9 cellular contexts compared by ENCODE assay signal in genomic region chr21:25708467-25709065, GRCh38. TPM values are rescaled to one million over a fixed set of nuclear protein-coding genes. Genes with fewer than 3 reads are reported as not detected.
DNase-seq lines count a peak whose midpoint lies in the region; TF ChIP-seq lines count a peak whose summit lies in the region.
"Had no signal": no experiment of that assay in that cellular context is flagged by ENCODE, and none has a peak within 500 bp of the region (broad histone marks: within the 10 kb centered on the region; RNA-seq: fewer than 3 reads in every experiment).

No MANE protein-coding gene starts in this region.

- TF ChIP-seq EP300 in Ishikawa (IDR thresholded peaks at IDR 0.05; ENCODE audit: borderline replicate concordance), result no peak

- no peaks in the 10 kb centered on the region for H3K4me1 ChIP-seq in ascending aorta
- H3K4me1 ChIP-seq: BLaER1 treated with 17β-estradiol and CSF1 and Interleukin-3, amounts not matched to agents 10 nM and 100 nM had no signal

- H3K27me3 ChIP-seq in ascending aorta, result no peaks in the 10 kb centered on the region
- H3K27me3 ChIP-seq: BLaER1 treated with 17β-estradiol and CSF1 and Interleukin-3, amounts not matched to agents 10 nM and 100 nM had no signal

- H3K36me3 ChIP-seq in ascending aorta, result no peaks in the 10 kb centered on the region

- peak; percentile 55 to 79 (median 76) for TF ChIP-seq CTCF in ascending aorta (IDR thresholded peaks at IDR 0.05)

- TF ChIP-seq RAD21 in Ishikawa (IDR thresholded peaks at IDR 0.05; ENCODE audit: low read depth), result peak; percentile 58

- H3K4me3 ChIP-seq in ascending aorta, result no peak overlapping the region
- H3K4me3 ChIP-seq: BLaER1 treated with 17β-estradiol and CSF1 and Interleukin-3, amounts not matched to agents 10 nM and 100 nM had no signal

- no peak overlapping the region for H3K27ac ChIP-seq in ascending aorta
- H3K27ac ChIP-seq: BLaER1 treated with 17β-estradiol and CSF1 and Interleukin-3, amounts not matched to agents 10 nM and 100 nM had no signal

- intact Hi-C loops in ascending aorta (cut with DNase I), result loop anchor here (1.0 to 5.0 kb wide), 2 partner anchors 100 to 286 kb away; no protein-coding TSS in a partner anchor

- H3K9me3 ChIP-seq in ascending aorta, result no peaks in the 10 kb centered on the region
- H3K9me3 ChIP-seq: BLaER1 treated with 17β-estradiol and CSF1 and Interleukin-3, amounts not matched to agents 10 nM and 100 nM had no signal

- DNase-seq in DMS79 treated with DMSO at 0.1 percent for 48 hours (lab: John Stamatoyannopoulos, UW) (peak; percentile 36), DMS79 (lab: John Stamatoyannopoulos, UW) (no peak), SKM-1 treated with dmso at 0.1 percent for 144 hours (lab: John Stamatoyannopoulos, UW; ENCODE audit: unreplicated experiment) (peak; percentile 31), ascending aorta (ENCODE audit: low spot score in 2 of 2) (peak in 1 of 2 donors; percentile 66), inferior parietal cortex (ENCODE audit: extremely low spot score) (peak; percentile 81), NCI-H187 treated with DMSO at 0.1 percent for 48 hours (lab: John Stamatoyannopoulos, UW) (no peak)
- peak; percentile 29 for DNase-seq in stimulated activated CD4-positive, alpha-beta T cell treated with anti-CD3 and anti-CD28 coated beads, Interleukin-2, amount 100 ng/mL, for 4 hours (ENCODE audit: low read depth)

TF ChIP-seq in Ishikawa, 13 proteins besides CTCF, POLR2A, EP300 and RAD21:
- TF ChIP-seq CREB1 (IDR thresholded peaks at IDR 0.05; ENCODE audit: low read depth), result no peak
- no peak for TF ChIP-seq EGR1 (IDR thresholded peaks at IDR 0.05)
- no peak for TF ChIP-seq REST (IDR thresholded peaks at IDR 0.05; ENCODE audit: low read depth)
- no peak for TF ChIP-seq YY1 (IDR thresholded peaks at IDR 0.05; ENCODE audit: low read depth)
- no peak for TF ChIP-seq TCF12 (IDR thresholded peaks at IDR 0.05; ENCODE audit: low read depth)
- TF ChIP-seq FOXM1 (IDR thresholded peaks at IDR 0.05; ENCODE audit: borderline replicate concordance, low read depth), result no peak
- no peak for TF ChIP-seq ZBTB7A (IDR thresholded peaks at IDR 0.05; ENCODE audit: low read depth)
- no peak for TF ChIP-seq NFIC (IDR thresholded peaks at IDR 0.05)
- no peak for TF ChIP-seq TAF1 (IDR thresholded peaks at IDR 0.05; ENCODE audit: low read depth)

RNA-seq across cellular contexts. Expression of gene ATP5PF, which starts 26.1 kb away (rescaled TPM):
- 81.8 TPM for total RNA-seq in ascending aorta

RNA-seq across cellular contexts. Expression of gene GABPA, which starts 26.2 kb away (rescaled TPM):
- 8.9 TPM for total RNA-seq in ascending aorta

Comparison
In these comparisons a context has a peak if more than half of its experiments do, and no peak if none do; other contexts are left out.
1. DNase-seq: peak in DMS79 treated with DMSO at 0.1 percent for 48 hours (single experiment), SKM-1 treated with dmso at 0.1 percent for 144 hours (single experiment), inferior parietal cortex (single experiment) and stimulated activated CD4-positive, alpha-beta T cell treated with anti-CD3 and anti-CD28 coated beads, Interleukin-2, amount 100 ng/mL, for 4 hours (single experiment); none in DMS79 (single experiment) and NCI-H187 treated with DMSO at 0.1 percent for 48 hours (single experiment).